14 cellular contexts compared by ENCODE assay signal in genomic region chr14:35806006-35806907, GRCh38. TPM values are rescaled to one million over a fixed set of nuclear protein-coding genes. Genes with fewer than 3 reads are reported as not detected.
DNase-seq lines count a peak whose midpoint lies in the region; ATAC-seq, FAIRE-seq and TF ChIP-seq lines count a peak whose summit lies in the region.
"Had no signal": no experiment of that assay in that cellular context is flagged by ENCODE, and none has a peak within 500 bp of the region (broad histone marks: within the 10 kb centered on the region; RNA-seq: fewer than 3 reads in every experiment).

No MANE protein-coding gene starts in this region.

- DNase-seq in HFFc6 (no peak), K562 (ENCODE audit: extremely low read depth in 1 of 4, low spot score in 3 of 4) (no peak), D341Med (ENCODE audit: low spot score) (no peak), NK-92 (lab: John Stamatoyannopoulos, UW; ENCODE audit: unreplicated experiment) (no peak), foreskin melanocyte (no peak)
- no peak for DNase-seq in naive thymus-derived CD4-positive, alpha-beta T cell
- DNase-seq: activated CD4-positive, alpha-beta memory T cell treated with anti-CD3 and anti-CD28 coated beads, Interleukin-2, amount 10 ng/mL, durations not matched to agents 7 days and 5 days; activated naive CD4-positive, alpha-beta T cell; effector CD8-positive, alpha-beta T cell; GOT3; nucleus accumbens had no signal

- WGBS in K562 (ENCODE audit: insufficient coverage, low coverage, missing lambda C conversion rate): 78% methylated on average over 2 of the region's 2 CpGs

- no peaks in the 10 kb centered on the region for H4K20me1 ChIP-seq in K562 (replicated peaks; ENCODE audit: control insufficient read depth, insufficient read depth, low read length)

- H3K4me1 ChIP-seq in ACC112 (ENCODE audit: control insufficient read depth, insufficient read depth, low read length, unreplicated experiment) (peaks cover 19% of the 10 kb centered on the region), K562 (replicated peaks in 1 of 2; ENCODE audit: control insufficient read depth in 2 of 2, insufficient read depth in 2 of 2, low read length in 2 of 2) (peaks cover 5 to 6% of the 10 kb centered on the region in 2 experiments; a peak in 4 of 5 replicates)
- H3K4me1 ChIP-seq in naive thymus-derived CD4-positive, alpha-beta T cell (ENCODE audit: control insufficient read depth in 2 of 2, insufficient read depth in 2 of 2, low read length in 2 of 2): peaks cover 14 to 16% of the 10 kb centered on the region in 2 donors

- H3K4me1 Mint-ChIP-seq in HFFc6 (ENCODE audit: low read depth): peaks cover 30% of the 10 kb centered on the region
- H3K4me1 Mint-ChIP-seq in naive thymus-derived CD4-positive, alpha-beta T cell: peaks cover 20 to 74% (median 53%) of the 10 kb centered on the region in 7 donors

- ATAC-seq in K562 (no peak), GM21381 (IDR thresholded peaks at IDR 0.05; ENCODE audit: unreplicated experiment) (no peak)
- no peak for ATAC-seq in naive thymus-derived CD4-positive, alpha-beta T cell
- ATAC-seq: stimulated activated effector memory CD8-positive, alpha-beta T cell treated with anti-CD3 and anti-CD28 coated beads, Interleukin-12 subunit alpha, Interleukin-12 subunit beta, amount 100 ng/mL, for 72 hours had no signal

- H3K27ac Mint-ChIP-seq in HFFc6: no peak overlapping the region
- peak overlapping the region in 5 of 9 donors; percentile 4 to 94 (median 43) for H3K27ac Mint-ChIP-seq in naive thymus-derived CD4-positive, alpha-beta T cell
- H3K27ac Mint-ChIP-seq: activated CD4-positive, alpha-beta memory T cell treated with anti-CD3 and anti-CD28 coated beads, Interleukin-2, amount 10 ng/mL, durations not matched to agents 7 days and 5 days had no signal

- H3K4me3 ChIP-seq in ACC112 (ENCODE audit: low read depth, low read length): 0 out of 2 replicates have a peak overlapping the region, but pooled peaks have one; percentile 41
- H3K4me3 ChIP-seq in K562: no peak overlapping the region
- no peak overlapping the region for H3K4me3 ChIP-seq in naive thymus-derived CD4-positive, alpha-beta T cell (ENCODE audit: low read length)

- intact Hi-C loops in K562 (cut with micrococcal nuclease): no loop called here
- intact Hi-C loops in naive thymus-derived CD4-positive, alpha-beta T cell (cut with micrococcal nuclease): loop anchor here (2.0 to 5.0 kb wide), 7 partner anchors 13 to 1344 kb away; partner anchors contain the start of genes EAPP (in 2 of the 2), CFL2 (in 1 of the 2), FAM177A1 (in 1 of the 2) and MBIP (in 1 of the 2)

- peaks cover 37% of the 10 kb centered on the region for H3K79me2 ChIP-seq in ACC112 (ENCODE audit: control insufficient read depth, insufficient read depth, low read length, unreplicated experiment)
- peaks cover 10% of the 10 kb centered on the region for H3K79me2 ChIP-seq in K562 (ENCODE audit: control insufficient read depth, insufficient read depth, low read length)

- H3K27me3 ChIP-seq in ACC112 (ENCODE audit: insufficient read depth, low read length) (no peaks in the 10 kb centered on the region), K562 (ENCODE audit: control insufficient read depth in 2 of 2, insufficient read depth in 2 of 2, low read length in 2 of 2) (no peaks in the 10 kb centered on the region)
- H3K27me3 ChIP-seq in naive thymus-derived CD4-positive, alpha-beta T cell (ENCODE audit: control insufficient read depth in 2 of 2, insufficient read depth in 2 of 2, low read length in 2 of 2): no peaks in the 10 kb centered on the region

- no peaks in the 10 kb centered on the region for H3K27me3 Mint-ChIP-seq in HFFc6 (ENCODE audit: insufficient read depth)
- H3K27me3 Mint-ChIP-seq in naive thymus-derived CD4-positive, alpha-beta T cell: peaks cover 0 to 6% (median 0%) of the 10 kb centered on the region in 5 donors

- H3K9me3 Mint-ChIP-seq in HFFc6: no peaks in the 10 kb centered on the region
- peaks cover 0 to 4% (median 0%) of the 10 kb centered on the region in 11 donors for H3K9me3 Mint-ChIP-seq in naive thymus-derived CD4-positive, alpha-beta T cell
- H3K9me3 Mint-ChIP-seq: activated CD4-positive, alpha-beta memory T cell treated with anti-CD3 and anti-CD28 coated beads, Interleukin-2, amount 10 ng/mL, durations not matched to agents 7 days and 5 days; stimulated activated effector memory CD8-positive, alpha-beta T cell treated with anti-CD3 and anti-CD28 coated beads, Interleukin-12 subunit alpha, Interleukin-12 subunit beta, amount 100 ng/mL, for 72 hours had no signal

- no peaks in the 10 kb centered on the region for H3K9me3 ChIP-seq in K562 (replicated peaks; ENCODE audit: control insufficient read depth, insufficient read depth, low read depth, low read length)
- no peaks in the 10 kb centered on the region for H3K9me3 ChIP-seq in naive thymus-derived CD4-positive, alpha-beta T cell (ENCODE audit: control insufficient read depth in 2 of 3, low read length in 3 of 3)

- POLR2A ChIA-PET in K562 (lab: Yijun Ruan, JAX): interaction anchor here (0.6 to 1.4 kb wide), 7 partner anchors 11 to 30 kb away, joined by 3 to 5 read pairs (median 4); partner anchors contain the start of gene BRMS1L
- POLR2A ChIA-PET in naive thymus-derived CD4-positive, alpha-beta T cell (lab: Charles Lee): interaction anchor here (1.0 kb wide), 1 partner anchor 20 kb away, joined by 3 read pairs; the partner anchor contains the start of gene BRMS1L

- H3K27ac ChIP-seq in ACC112 (ENCODE audit: low read depth, low read length) (no peak overlapping the region), K562 (ENCODE audit: extremely low read depth, low read depth, low read length) (no peak overlapping the region)
- H3K27ac ChIP-seq in naive thymus-derived CD4-positive, alpha-beta T cell (ENCODE audit: low read depth, low read length): no peak overlapping the region

- in situ Hi-C loops in K562 (cut with MboI): no loop called here

- no peak overlapping the region for H3K9ac ChIP-seq in K562 (ENCODE audit: insufficient read depth in 1 of 2, low read depth in 2 of 2, low read length in 2 of 2)

- no peak for TF ChIP-seq CTCF in HFFc6 (IDR thresholded peaks at IDR 0.05)
- TF ChIP-seq CTCF in K562 (IDR thresholded peaks at IDR 0.05 in 2 of 3, conservative IDR thresholded peaks at IDR 0.05 in 1 of 3; ENCODE audit: insufficient read depth in 2 of 3, low read depth in 1 of 3, low read length in 3 of 3): no peak

- no peak overlapping the region for H2AFZ ChIP-seq in ACC112 (ENCODE audit: low read length, unreplicated experiment)
- H2AFZ ChIP-seq in K562 (ENCODE audit: low read depth, low read length): no peak overlapping the region

- CTCF ChIA-PET in K562 (lab: Yijun Ruan, JAX; ENCODE audit: low intra/inter-chr PET ratio): no interaction called here
- CTCF ChIA-PET in naive thymus-derived CD4-positive, alpha-beta T cell (lab: Charles Lee): interaction anchor here (1.8 kb wide), 1 partner anchor 10 kb away, joined by 5 read pairs; no protein-coding TSS in a partner anchor

- BruUV-seq in K562 (replicated peaks; lab: Mats Ljungman, UMichigan): no TSS peak

- no peak for TF ChIP-seq RAD21 in K562 (CRISPR knock-in tag; conservative IDR thresholded peaks at IDR 0.05 in 1 of 2, IDR thresholded peaks at IDR 0.05 in 1 of 2)

- FAIRE-seq in K562 (lab: Jason Lieb, UNC): no peak

- H3K36me3 ChIP-seq in ACC112 (ENCODE audit: insufficient read depth, low read length) (no peaks in the 10 kb centered on the region), K562 (ENCODE audit: control insufficient read depth, insufficient read depth, low read length) (no peaks in the 10 kb centered on the region)
- no peaks in the 10 kb centered on the region for H3K36me3 ChIP-seq in naive thymus-derived CD4-positive, alpha-beta T cell (ENCODE audit: control insufficient read depth in 2 of 3, insufficient read depth in 3 of 3, low read length in 3 of 3)

- H3K4me3 Mint-ChIP-seq in HFFc6: peak overlapping the region; percentile 96
- H3K4me3 Mint-ChIP-seq in naive thymus-derived CD4-positive, alpha-beta T cell: peak overlapping the region in 6 of 10 donors; percentile 85 to 99 (median 99)

- no peaks in the 10 kb centered on the region for H3K9me1 ChIP-seq in K562 (ENCODE audit: control insufficient read depth, insufficient read depth, low read length)

- TF ChIP-seq POLR2A in K562 (conservative IDR thresholded peaks at IDR 0.05): no peak

- TF ChIP-seq EP300 in K562 (IDR thresholded peaks at IDR 0.05; ENCODE audit: low read length): no peak

- no peaks in the 10 kb centered on the region; the same call in 1 of the 2 replicates for H3K36me3 Mint-ChIP-seq in HFFc6 (ENCODE audit: low read depth)
- H3K36me3 Mint-ChIP-seq in naive thymus-derived CD4-positive, alpha-beta T cell: peaks cover 0 to 17% (median 6%) of the 10 kb centered on the region in 5 donors

- H3K4me2 ChIP-seq in K562 (ENCODE audit: insufficient read depth, low read length): no peak overlapping the region

RNA-seq across cellular contexts. Expression of gene RALGAPA1, which starts 2.8 kb away (rescaled TPM):
- 10 to 100 TPM; 12.1 to 16.1 (median 13.2) TPM for total RNA-seq in HFFc6 (2021; fragmentation: NEBNext Ultra II Directional; extraction: Animal tissue kit (Norgen Biotek cat#: 25700))
- total RNA-seq in K562 (2011; cell fraction: chromatin; rRNA removed; ENCODE audit: low replicate concordance): 9.5 and 55.1 TPM in 2 replicates
- total RNA-seq in K562 (2011; cell fraction: nucleolus; rRNA removed): 4.8 and 9.1 TPM in 2 replicates
- total RNA-seq in K562 (2011; cell fraction: nucleoplasm; rRNA removed): 13.9 and 16.5 TPM in 2 replicates
- 5.9 and 6.2 TPM in 2 replicates for total RNA-seq in K562 (2014; rRNA removed)
- total RNA-seq in K562 (2014; rRNA removed; fragmentation: Illumina TruSeq; extraction: Trizol): 14.6 and 15.5 TPM in 2 replicates
- total RNA-seq in K562 (2015; rRNA removed; fragmentation: Illumina TruSeq; extraction: Trizol): 13.3 and 16.3 TPM in 2 replicates
- total RNA-seq in K562 (2021): 14.0 and 14.7 TPM in 2 replicates
- polyA plus RNA-seq in K562 (2011; rRNA removed): 3.9 and 5.8 TPM in 2 replicates
- 1.4 and 2.2 TPM in 2 replicates for polyA plus RNA-seq in K562 (2011; cell fraction: cytosol; rRNA removed)
- polyA plus RNA-seq in K562 (2011; cell fraction: nucleus; rRNA removed): 5.0 and 5.3 TPM in 2 replicates
- polyA plus RNA-seq in K562 (2012): 4.7 and 6.4 TPM in 2 replicates
- polyA plus RNA-seq in K562 (2014; fragmentation: Illumina TruSeq; extraction: Trizol): 7.1 and 9.2 TPM in 2 replicates
- polyA plus RNA-seq in K562 (2014; fragmentation: Nextera tagmentation; extraction: Ambion mirVana): 1 to 10 TPM; 2.5 to 3.4 TPM
- 4.7 and 6.2 TPM in 2 replicates for polyA plus RNA-seq in K562 (2014; rRNA removed)
- polyA minus RNA-seq in K562 (2011; rRNA and poly(A)+ RNA removed): 18.6 and 21.9 TPM in 2 replicates
- polyA minus RNA-seq in K562 (2011; cell fraction: cytosol; rRNA and poly(A)+ RNA removed): 7.7 and 10.6 TPM in 2 replicates
- polyA minus RNA-seq in K562 (2011; cell fraction: nucleus; rRNA and poly(A)+ RNA removed): 19.5 and 21.1 TPM in 2 replicates
- 10 to 100 TPM; 53.5 to 72.4 (median 68.9) TPM for total RNA-seq in naive thymus-derived CD4-positive, alpha-beta T cell
- polyA plus RNA-seq in naive thymus-derived CD4-positive, alpha-beta T cell: 10 to 100 TPM; 18.3 to 24.0 TPM

RNA-seq across cellular contexts. Expression of gene BRMS1L, which starts 19.9 kb away (rescaled TPM):
- total RNA-seq in HFFc6 (2021; fragmentation: NEBNext Ultra II Directional; extraction: Animal tissue kit (Norgen Biotek cat#: 25700)): 10 to 100 TPM in 1 of 6 experiments, 1 to 10 TPM in 5; 7.1 to 10.1 (median 8.4) TPM
- total RNA-seq in K562 (2011; cell fraction: chromatin; rRNA removed; ENCODE audit: low replicate concordance): 2.5 and 12.8 TPM in 2 replicates
- 0.50 and 1.1 TPM in 2 replicates for total RNA-seq in K562 (2011; cell fraction: nucleolus; rRNA removed)
- 2.1 and 5.7 TPM in 2 replicates for total RNA-seq in K562 (2011; cell fraction: nucleoplasm; rRNA removed)
- total RNA-seq in K562 (2014; rRNA removed): 1.2 and 1.3 TPM in 2 replicates
- 3.6 and 4.5 TPM in 2 replicates for total RNA-seq in K562 (2014; rRNA removed; fragmentation: Illumina TruSeq; extraction: Trizol)
- total RNA-seq in K562 (2015; rRNA removed; fragmentation: Illumina TruSeq; extraction: Trizol): 4.1 and 4.2 TPM in 2 replicates
- 2.6 and 4.7 TPM in 2 replicates for total RNA-seq in K562 (2021)
- polyA plus RNA-seq in K562 (2011; rRNA removed): 3.2 and 4.7 TPM in 2 replicates
- 0.30 and 0.80 TPM in 2 replicates for polyA plus RNA-seq in K562 (2011; cell fraction: cytosol; rRNA removed)
- 1.7 and 3.3 TPM in 2 replicates for polyA plus RNA-seq in K562 (2011; cell fraction: nucleus; rRNA removed)
- 2.0 and 3.7 TPM in 2 replicates for polyA plus RNA-seq in K562 (2012)
- polyA plus RNA-seq in K562 (2014; fragmentation: Illumina TruSeq; extraction: Trizol): 3.3 and 3.5 TPM in 2 replicates
- polyA plus RNA-seq in K562 (2014; fragmentation: Nextera tagmentation; extraction: Ambion mirVana): 1 to 10 TPM; 1.4 to 2.0 TPM
- polyA plus RNA-seq in K562 (2014; rRNA removed): 3.5 and 4.0 TPM in 2 replicates
- polyA minus RNA-seq in K562 (2011; rRNA and poly(A)+ RNA removed): 3.0 and 3.6 TPM in 2 replicates
- polyA minus RNA-seq in K562 (2011; cell fraction: cytosol; rRNA and poly(A)+ RNA removed): 1.7 and 4.0 TPM in 2 replicates
- polyA minus RNA-seq in K562 (2011; cell fraction: nucleus; rRNA and poly(A)+ RNA removed): 2.6 and 4.1 TPM in 2 replicates
- 1 to 10 TPM; 4.2 to 8.6 (median 5.8) TPM for total RNA-seq in naive thymus-derived CD4-positive, alpha-beta T cell
- 1 to 10 TPM; 3.6 to 3.9 TPM for polyA plus RNA-seq in naive thymus-derived CD4-positive, alpha-beta T cell
